ENCODE assay signal across 10 cellular contexts in genomic region chr3:71543371-71544016, GRCh38. TPM values are rescaled to one million over a fixed set of nuclear protein-coding genes. Genes with fewer than 3 reads are reported as not detected.
DNase-seq lines count a peak whose midpoint lies in the region; ATAC-seq and TF ChIP-seq lines count a peak whose summit lies in the region.
"Had no signal": no experiment of that assay in that cellular context is flagged by ENCODE, and none has a peak within 500 bp of the region (broad histone marks: within the 10 kb centered on the region; RNA-seq: fewer than 3 reads in every experiment).

No MANE protein-coding gene starts in this region.

- DNase-seq in adipocyte (ENCODE audit: low read depth): no peak
- DNase-seq in natural killer cell treated with Interleukin-12 subunit alpha and Interleukin-12 subunit beta and Interleukin-15 and Interleukin-18, amount 100 ng/mL, for 72 hours (ENCODE audit: low spot score): no peak
- DNase-seq in foreskin melanocyte: no peak
- DNase-seq in progenitor cell of endocrine pancreas (ENCODE audit: low spot score, unreplicated experiment): no peak
- DNase-seq in DMS79 treated with DMSO at 0.1 percent for 48 hours (lab: John Stamatoyannopoulos, UW): no peak
- DNase-seq in activated gamma-delta T cell (lab: John Stamatoyannopoulos, UW): no peak
- DNase-seq: NCI-H2107 had no signal

- ATAC-seq in HG02610 (IDR thresholded peaks at IDR 0.05; ENCODE audit: unreplicated experiment): peak; percentile 96
- peak; percentile 62 to 69 for ATAC-seq in natural killer cell treated with Interleukin-12 subunit alpha and Interleukin-12 subunit beta and Interleukin-15 and Interleukin-18, amount 100 ng/mL, for 72 hours

- H3K27me3 ChIP-seq in BLaER1: no peaks in the 10 kb centered on the region
- H3K27me3 ChIP-seq in adipocyte (replicated peaks; ENCODE audit: control insufficient read depth, insufficient read depth, low read length): no peaks in the 10 kb centered on the region

- H3K9me3 Mint-ChIP-seq in natural killer cell treated with Interleukin-12 subunit alpha and Interleukin-12 subunit beta and Interleukin-15 and Interleukin-18, amount 100 ng/mL, for 72 hours: no peaks in the 10 kb centered on the region
- H3K9me3 Mint-ChIP-seq in progenitor cell of endocrine pancreas (ENCODE audit: low read depth): no peaks in the 10 kb centered on the region
- H3K9me3 Mint-ChIP-seq: naive thymus-derived CD8-positive, alpha-beta T cell had no signal

- no peak overlapping the region for H3K4me3 Mint-ChIP-seq in natural killer cell treated with Interleukin-12 subunit alpha and Interleukin-12 subunit beta and Interleukin-15 and Interleukin-18, amount 100 ng/mL, for 72 hours
- H3K4me3 Mint-ChIP-seq in progenitor cell of endocrine pancreas (ENCODE audit: low read depth): no peak overlapping the region

- H4K20me1 ChIP-seq in BLaER1: no peaks in the 10 kb centered on the region

- H3K9me3 ChIP-seq in BLaER1 (no peaks in the 10 kb centered on the region), adipocyte (ENCODE audit: control insufficient read depth, low read length) (no peaks in the 10 kb centered on the region)

- H3K4me1 ChIP-seq in BLaER1 (peaks cover 27% of the 10 kb centered on the region), adipocyte (ENCODE audit: control insufficient read depth, insufficient read depth, low read length) (peaks cover 40% of the 10 kb centered on the region)

- peak overlapping the region; percentile 81 for H3K4me2 ChIP-seq in BLaER1

- H3K9ac ChIP-seq in BLaER1 (no peak overlapping the region), adipocyte (ENCODE audit: low read length) (no peak overlapping the region)

- no peak overlapping the region for H3K4me3 ChIP-seq in BLaER1
- peak overlapping the region; percentile 65 for H3K4me3 ChIP-seq in adipocyte (ENCODE audit: low read length)

- TF ChIP-seq CTCF in progenitor cell of endocrine pancreas (IDR thresholded peaks at IDR 0.05; ENCODE audit: unreplicated experiment): no peak

- no peak overlapping the region for H3K27ac Mint-ChIP-seq in natural killer cell treated with Interleukin-12 subunit alpha and Interleukin-12 subunit beta and Interleukin-15 and Interleukin-18, amount 100 ng/mL, for 72 hours
- H3K27ac Mint-ChIP-seq in progenitor cell of endocrine pancreas: no peak overlapping the region
- H3K27ac Mint-ChIP-seq: naive thymus-derived CD8-positive, alpha-beta T cell had no signal

- no peaks in the 10 kb centered on the region for H3K36me3 ChIP-seq in BLaER1
- H3K36me3 ChIP-seq in adipocyte (ENCODE audit: control insufficient read depth, insufficient read depth, low read length, severe bottlenecking): no peaks in the 10 kb centered on the region

- peaks cover 0 to 2% of the 10 kb centered on the region in 2 donors for H3K27me3 Mint-ChIP-seq in natural killer cell treated with Interleukin-12 subunit alpha and Interleukin-12 subunit beta and Interleukin-15 and Interleukin-18, amount 100 ng/mL, for 72 hours
- H3K27me3 Mint-ChIP-seq in progenitor cell of endocrine pancreas: no peaks in the 10 kb centered on the region
- H3K27me3 Mint-ChIP-seq: naive thymus-derived CD8-positive, alpha-beta T cell had no signal

- H3K36me3 Mint-ChIP-seq in natural killer cell treated with Interleukin-12 subunit alpha and Interleukin-12 subunit beta and Interleukin-15 and Interleukin-18, amount 100 ng/mL, for 72 hours: no peaks in the 10 kb centered on the region
- peaks cover 5% of the 10 kb centered on the region for H3K36me3 Mint-ChIP-seq in progenitor cell of endocrine pancreas (ENCODE audit: insufficient read depth)

- H3K27ac ChIP-seq in BLaER1: peak overlapping the region; percentile 47

- peaks cover 8 to 10% of the 10 kb centered on the region in 2 donors for H3K4me1 Mint-ChIP-seq in natural killer cell treated with Interleukin-12 subunit alpha and Interleukin-12 subunit beta and Interleukin-15 and Interleukin-18, amount 100 ng/mL, for 72 hours (ENCODE audit: low read depth in 2 of 2)
- H3K4me1 Mint-ChIP-seq in progenitor cell of endocrine pancreas (ENCODE audit: low read depth): peaks cover 29% of the 10 kb centered on the region

RNA-seq across cellular contexts. Expression of gene FOXP1, which starts 40.0 kb away (rescaled TPM):
- total RNA-seq in natural killer cell treated with Interleukin-12 subunit alpha and Interleukin-12 subunit beta and Interleukin-15 and Interleukin-18, amount 100 ng/mL, for 72 hours: 10 to 100 TPM; 59.7 to 65.4 TPM
- total RNA-seq in progenitor cell of endocrine pancreas: 242 and 252 TPM in 2 replicates
